8 cellular contexts compared by ENCODE assay signal in the genomic region with DNA sequence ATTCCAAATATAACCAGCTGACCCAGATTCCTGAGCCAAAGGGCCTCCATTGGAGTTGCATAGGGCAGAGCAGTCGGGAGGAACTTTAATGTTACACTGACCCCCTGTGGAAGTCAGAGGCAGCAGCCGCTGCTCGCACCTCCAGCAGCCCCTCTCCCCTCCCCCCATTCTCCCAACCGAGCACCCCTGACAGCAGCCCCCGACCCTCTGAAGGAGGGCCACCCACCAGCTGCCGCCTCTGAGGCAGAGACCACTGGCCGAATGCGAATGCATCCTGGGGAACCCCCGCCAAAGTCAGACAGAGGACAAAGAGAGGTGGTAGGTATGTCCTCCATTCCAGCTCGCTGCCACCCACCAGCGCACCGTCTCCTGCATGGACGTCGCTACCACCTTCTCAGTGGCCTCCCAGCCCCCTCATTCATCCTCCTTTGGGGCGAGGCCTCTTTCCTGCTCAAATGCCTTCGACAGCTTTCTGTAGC.
A peak's percentile ranks its signal among the peaks of the same experiment; 100 is the strongest.
DNase-seq lines count a peak whose midpoint lies in the region; ATAC-seq and TF ChIP-seq lines count a peak whose summit lies in the region.

No MANE protein-coding gene starts in this region.

- H3K27me3 ChIP-seq in Karpas-422 (ENCODE audit: low read length) = no peaks in the 10 kb centered on the region
- H3K27me3 ChIP-seq in prostate gland (replicated peaks; ENCODE audit: insufficient read depth) = no peaks in the 10 kb centered on the region

- no peak overlapping the region for H3K4me3 ChIP-seq in Karpas-422 (ENCODE audit: low read length)
- no peak overlapping the region for H3K4me3 ChIP-seq in prostate gland

- no peak overlapping the region for H2AFZ ChIP-seq in Karpas-422 (ENCODE audit: low read length)

- no peaks in the 10 kb centered on the region for H3K36me3 ChIP-seq in Karpas-422 (ENCODE audit: insufficient read depth, low read length)
- no peaks in the 10 kb centered on the region for H3K36me3 ChIP-seq in prostate gland

- ATAC-seq in GM18861 (IDR thresholded peaks at IDR 0.05; ENCODE audit: unreplicated experiment) = no peak
- no peak for ATAC-seq in GM21381 (IDR thresholded peaks at IDR 0.05; ENCODE audit: unreplicated experiment)

- H3K79me2 ChIP-seq in Karpas-422 (ENCODE audit: low read length) = no peaks in the 10 kb centered on the region

- intact Hi-C loops in prostate gland (cut with DNase I) = loop anchor here (10.0 kb wide), 1 partner anchor 794 kb away; no protein-coding TSS in a partner anchor

- no peak overlapping the region for H3K27ac ChIP-seq in Karpas-422 (ENCODE audit: low read length)
- no peak overlapping the region for H3K27ac ChIP-seq in prostate gland

- H3K4me1 ChIP-seq in Karpas-422 (ENCODE audit: low read length) (no peaks in the 10 kb centered on the region), prostate gland (replicated peaks) (peaks cover 7% of the 10 kb centered on the region)

- H4K20me1 ChIP-seq in Karpas-422 (ENCODE audit: insufficient read depth, low read depth, low read length) = no peaks in the 10 kb centered on the region

- H3K9me3 ChIP-seq in Karpas-422 (ENCODE audit: low read length) = no peaks in the 10 kb centered on the region
- no peaks in the 10 kb centered on the region for H3K9me3 ChIP-seq in prostate gland

- TF ChIP-seq POLR2A in prostate gland (IDR thresholded peaks at IDR 0.05) = no peak

- H3K4me2 ChIP-seq in Karpas-422 (ENCODE audit: low read depth, low read length, poor library complexity, severe bottlenecking) = no peak overlapping the region

- no peaks in the 10 kb centered on the region for H3K9me2 ChIP-seq in Karpas-422 (replicated peaks; ENCODE audit: insufficient read depth, low read length)

- H3K9ac ChIP-seq in Karpas-422 (ENCODE audit: low read length) = no peak overlapping the region

- peak; percentile 31 to 42 for DNase-seq in activated T-cell treated with anti-CD3 and anti-CD28 coated beads, Interleukin-2, amount 50 U/mL, for 48 hours
- no peak for DNase-seq in activated T-cell treated with anti-CD3 and anti-CD28 coated beads, Interleukin-2, amount 50 U/mL, for 1 hour
- DNase-seq in Karpas-422 = peak; percentile 73
- DNase-seq in SKM-1 (lab: John Stamatoyannopoulos, UW; ENCODE audit: unreplicated experiment) = peak; percentile 26
- DNase-seq in germinal center (ENCODE audit: low spot score) = peak; percentile 27
- DNase-seq in prostate gland (ENCODE audit: low spot score) = peak; percentile 11

- TF ChIP-seq CTCF in prostate gland (IDR thresholded peaks at IDR 0.05) = peak in 3 of 4 experiments; percentile 47 to 62 (median 58)

- WGBS in prostate gland = 29% methylated on average over 16 of the region's 16 CpGs
